ENCODE assay signal across 17 cellular contexts in the genomic region with DNA sequence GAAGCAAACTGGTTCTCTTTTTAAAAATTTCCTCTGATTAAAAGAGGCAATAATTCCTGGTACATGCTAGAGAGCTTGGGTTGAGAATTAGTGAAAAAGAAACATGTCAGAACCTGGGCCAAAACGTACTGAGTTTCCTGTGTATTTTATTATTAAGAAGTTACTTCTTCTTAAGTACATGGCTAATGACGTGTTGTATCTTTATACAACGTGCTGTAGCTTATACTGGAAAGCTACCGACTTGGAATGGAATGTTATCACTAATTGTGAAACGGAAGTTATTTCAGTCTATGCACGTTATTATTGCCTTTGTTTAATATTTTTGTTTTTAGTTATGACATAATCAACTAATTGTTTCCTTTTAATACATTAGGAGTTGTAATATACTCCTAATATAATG. TPM values are rescaled to one million over a fixed set of nuclear protein-coding genes. Genes with fewer than 3 reads are reported as not detected.
"Had no signal": no experiment of that assay in that cellular context is flagged by ENCODE, and none has a peak within 500 bp of the region (broad histone marks: within the 10 kb centered on the region; RNA-seq: fewer than 3 reads in every experiment).

No MANE protein-coding gene starts in this region.

- H3K27me3 ChIP-seq: neural progenitor cell, ovary, SJSA1 had no signal

- ATAC-seq: activated naive CD4-positive, alpha-beta T cell treated with anti-CD3 and anti-CD28 coated beads, Interleukin-2, amount 50 U/mL, for 72 hours; activated T-cell treated with anti-CD3 and anti-CD28 coated beads, Interleukin-2, amount 50 U/mL, for 72 hours; effector memory CD8-positive, alpha-beta T cell had no signal

- H3K27ac ChIP-seq: neural progenitor cell, ovary, SJSA1 had no signal

- H3K36me3 ChIP-seq: neural progenitor cell, ovary, SJSA1 had no signal

- H3K4me1 ChIP-seq: neural progenitor cell had no signal

- DNase-seq: activated CD4-positive, alpha-beta T cell treated with anti-CD3 and anti-CD28 coated beads, Interleukin-2, amount 10 ng/mL, durations not matched to agents 24 days and 14 days; activated CD4-positive, CD25-positive, alpha-beta regulatory T cell; activated CD8-positive, alpha-beta memory T cell treated with anti-CD3 and anti-CD28 coated beads, Interleukin-2, amount 50 U/mL, for 48 hours; activated gamma-delta T cell; activated T-cell treated with anti-CD3 and anti-CD28 coated beads, Interleukin-2, amount 50 U/mL, for 72 hours; effector memory CD8-positive, alpha-beta T cell; erythroblast; left cardiac atrium; naive B cell; ovary; stimulated activated CD4-positive, alpha-beta T cell treated with anti-CD3 and anti-CD28 coated beads, Interleukin-2, amount 100 ng/mL, for 48 hours; stimulated activated naive CD4-positive, alpha-beta T cell; SW 1271; trophoblast cell had no signal

- H3K9me3 ChIP-seq: ovary, SJSA1 had no signal

- H3K4me3 ChIP-seq: neural progenitor cell, ovary, SJSA1 had no signal

RNA-seq across cellular contexts. Expression of a gene that starts 43.1 kb away (rescaled TPM):
- total RNA-seq: activated CD4-positive, alpha-beta T cell treated with anti-CD3 and anti-CD28 coated beads, Interleukin-2, amount 10 ng/mL, durations not matched to agents 24 days and 14 days; activated naive CD4-positive, alpha-beta T cell treated with anti-CD3 and anti-CD28 coated beads, Interleukin-2, amount 50 U/mL, for 72 hours; activated T-cell treated with anti-CD3 and anti-CD28 coated beads, Interleukin-2, amount 50 U/mL, for 72 hours; SJSA1 had no signal
